In genomic region chr20:57180385-57180784, GRCh38 we compare ENCODE assay signal across 26 cellular contexts.
"Had no signal": no experiment of that assay in that cellular context is flagged by ENCODE, and none has a peak within 500 bp of the region (broad histone marks: within the 10 kb centered on the region; RNA-seq: fewer than 3 reads in every experiment).

No MANE protein-coding gene starts in this region.

- ATAC-seq: gastroesophageal sphincter; heart left ventricle; left lobe of liver; mucosa of descending colon; natural killer cell treated with Interleukin-12 subunit alpha and Interleukin-12 subunit beta and Interleukin-15 and Interleukin-18, amount 100 ng/mL, for 72 hours; right lobe of liver; stimulated activated naive B cell treated with anti-CD40 and anti-IgM and Interleukin-4, amounts not matched to agents 10 μg/mL and 1 μg/mL and 100 μg/mL, for 72 hours had no signal

- H3K4me1 ChIP-seq: esophagus muscularis mucosa, gastroesophageal sphincter, heart left ventricle, pancreas, right lobe of liver had no signal

- H3K27me3 ChIP-seq: hepatocyte, pancreas, right lobe of liver, tibial nerve had no signal

- H3K4me1 Mint-ChIP-seq: naive B cell had no signal

- H3K9me3 ChIP-seq: esophagus muscularis mucosa, heart left ventricle, mucosa of descending colon, neutrophil, pancreas, right lobe of liver, thoracic aorta, tibial nerve had no signal

- H3K27me3 Mint-ChIP-seq: progenitor cell of endocrine pancreas had no signal

- DNase-seq: dermis blood vessel endothelial cell; effector memory CD4-positive, alpha-beta T cell; foreskin keratinocyte; heart left ventricle; kidney; mesenchymal stem cell; mucosa of descending colon; naive B cell; right lobe of liver; small intestine; stimulated activated CD4-positive, alpha-beta T cell treated with anti-CD3 and anti-CD28 coated beads, Interleukin-15, amount 100 ng/mL, for 24 hours; stimulated activated CD4-positive, alpha-beta T cell treated with anti-CD3 and anti-CD28 coated beads, Interleukin-2, amount 100 ng/mL, for 48 hours; stimulated activated naive B cell treated with anti-CD40 and anti-IgM and Interleukin-4, amounts not matched to agents 10 μg/mL and 1 μg/mL and 100 μg/mL, for 72 hours had no signal

- H3K4me3 Mint-ChIP-seq: mesothelial cell of epicardium; natural killer cell treated with Interleukin-12 subunit alpha and Interleukin-12 subunit beta and Interleukin-15 and Interleukin-18, amount 100 ng/mL, for 72 hours; stimulated activated naive B cell treated with anti-CD40 and anti-IgM and Interleukin-4, amounts not matched to agents 10 μg/mL and 1 μg/mL and 100 μg/mL, for 72 hours; stimulated activated naive CD8-positive, alpha-beta T cell treated with anti-CD3 and anti-CD28 coated beads, Interleukin-15, Interleukin-2, amounts not matched to agents 100 ng/mL and 50 ng/mL, for 24 hours had no signal

- H3K36me3 ChIP-seq: esophagus muscularis mucosa, gastroesophageal sphincter, heart left ventricle, neutrophil, pancreas, right lobe of liver, thoracic aorta had no signal

- H3K27ac Mint-ChIP-seq: mesothelial cell of epicardium; natural killer cell treated with Interleukin-12 subunit alpha and Interleukin-12 subunit beta and Interleukin-15 and Interleukin-18, amount 100 ng/mL, for 72 hours; progenitor cell of endocrine pancreas; stimulated activated naive B cell treated with anti-CD40 and anti-IgM and Interleukin-4, amounts not matched to agents 10 μg/mL and 1 μg/mL and 100 μg/mL, for 72 hours; stimulated activated naive CD8-positive, alpha-beta T cell treated with anti-CD3 and anti-CD28 coated beads, Interleukin-15, Interleukin-2, amounts not matched to agents 100 ng/mL and 50 ng/mL, for 24 hours had no signal

- H3K27ac ChIP-seq: coronary artery, esophagus muscularis mucosa, gastroesophageal sphincter, heart left ventricle, hepatocyte, neutrophil, pancreas, right lobe of liver, thoracic aorta had no signal

- H3K9me3 Mint-ChIP-seq: natural killer cell treated with Interleukin-12 subunit alpha and Interleukin-12 subunit beta and Interleukin-15 and Interleukin-18, amount 100 ng/mL, for 72 hours; stimulated activated naive CD8-positive, alpha-beta T cell treated with anti-CD3 and anti-CD28 coated beads, Interleukin-15, Interleukin-2, amounts not matched to agents 100 ng/mL and 50 ng/mL, for 24 hours had no signal

- H3K4me2 ChIP-seq: hepatocyte had no signal

- H3K36me3 Mint-ChIP-seq: natural killer cell treated with Interleukin-12 subunit alpha and Interleukin-12 subunit beta and Interleukin-15 and Interleukin-18, amount 100 ng/mL, for 72 hours; stimulated activated naive B cell treated with anti-CD40 and anti-IgM and Interleukin-4, amounts not matched to agents 10 μg/mL and 1 μg/mL and 100 μg/mL, for 72 hours had no signal

- H3K4me3 ChIP-seq: coronary artery, esophagus muscularis mucosa, gastroesophageal sphincter, heart left ventricle, hepatocyte, mucosa of descending colon, pancreas, right lobe of liver, thoracic aorta, tibial nerve had no signal

- H2AFZ ChIP-seq: hepatocyte had no signal

- H3K79me2 ChIP-seq: hepatocyte had no signal
